In the genomic region with DNA sequence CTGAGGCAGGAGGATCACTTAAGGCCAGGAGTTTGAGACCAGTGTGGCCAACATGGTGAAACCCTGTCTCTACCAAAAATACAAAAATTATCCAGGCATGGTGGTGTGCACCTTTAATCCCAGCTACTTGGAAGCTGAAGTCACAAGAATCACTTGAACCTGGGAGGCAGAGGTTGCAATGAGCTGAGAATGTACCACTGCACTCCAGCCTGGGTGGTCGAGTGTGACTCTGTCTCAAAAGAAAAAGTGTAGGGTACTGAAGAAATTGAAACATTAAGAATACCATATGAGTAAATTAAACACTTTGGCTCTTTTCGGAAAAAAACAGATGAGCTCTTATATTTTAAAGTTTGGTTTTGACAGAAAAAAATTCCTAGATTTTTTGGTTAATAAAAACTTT, we compare ENCODE assay signal across 23 cellular contexts. TPM values are rescaled to one million over a fixed set of nuclear protein-coding genes. Genes with fewer than 3 reads are reported as not detected.
DNase-seq lines count a peak whose midpoint lies in the region; ATAC-seq, FAIRE-seq and TF ChIP-seq lines count a peak whose summit lies in the region.
"Had no signal": no experiment of that assay in that cellular context is flagged by ENCODE, and none has a peak within 500 bp of the region (broad histone marks: within the 10 kb centered on the region; RNA-seq: fewer than 3 reads in every experiment).

No MANE protein-coding gene starts in this region.

- H3K4me1 ChIP-seq in mammary epithelial cell (ENCODE audit: insufficient read depth, low read length): no peaks in the 10 kb centered on the region
- no peaks in the 10 kb centered on the region for H3K4me1 ChIP-seq in neutrophil (ENCODE audit: control insufficient read depth in 1 of 2, insufficient read depth in 1 of 2, low read depth in 1 of 2, low read length in 1 of 2)
- H3K4me1 ChIP-seq in tibial artery: peaks cover 0 to 6% (median 0%) of the 10 kb centered on the region in 4 donors
- peaks cover 19% of the 10 kb centered on the region for H3K4me1 ChIP-seq in HepG2 (ENCODE audit: insufficient read depth, low read length)
- H3K4me1 ChIP-seq: BE2C had no signal

- intact Hi-C loops in mammary epithelial cell (cut with micrococcal nuclease) (no loop called here), MCF 10A (cut with micrococcal nuclease) (no loop called here), tibial artery (cut with DNase I; ENCODE audit: low total_unique reads) (no loop called here), HepG2 (cut with micrococcal nuclease; ENCODE audit: unreplicated experiment) (no loop called here)

- H3K36me3 Mint-ChIP-seq in MCF 10A (ENCODE audit: insufficient read depth, unreplicated experiment) (peaks cover 100% of the 10 kb centered on the region), type B pancreatic cell (peaks cover 48% of the 10 kb centered on the region)
- H3K36me3 Mint-ChIP-seq in activated T-helper 17 cell treated with anti-CD3 and anti-CD28 coated beads, Interleukin-2, amount 50 U/mL, for 72 hours (ENCODE audit: low read depth): peaks cover 100% of the 10 kb centered on the region

- POLR2A ChIA-PET in MCF 10A (lab: Yijun Ruan, JAX): interaction anchor here (0.8 to 1.5 kb wide), 10 partner anchors 9 to 81 kb away, joined by 3 to 11 read pairs (median 4); a partner anchor contains a TSS
- POLR2A ChIA-PET in HepG2 (lab: Yijun Ruan, JAX): interaction anchor here (1.2 kb wide), 1 partner anchor 11 kb away, joined by 7 read pairs; no protein-coding TSS in a partner anchor

- dilution Hi-C loops in mammary epithelial cell (cut with HindIII; ENCODE audit: low sequenced_read_pairs): loop anchor here (25.0 kb wide), 1 partner anchor 116 kb away; no protein-coding TSS in a partner anchor

- H3K79me2 ChIP-seq in mammary epithelial cell (ENCODE audit: insufficient read depth, low read length): peaks cover 53% of the 10 kb centered on the region
- H3K79me2 ChIP-seq in HepG2 (ENCODE audit: insufficient read depth, low read length): peaks cover 30% of the 10 kb centered on the region

- BruUV-seq in mammary epithelial cell (replicated peaks; lab: Mats Ljungman, UMichigan): no TSS peak
- no TSS peak for BruUV-seq in MCF 10A (replicated peaks; lab: Mats Ljungman, UMichigan)
- BruUV-seq in HepG2 (replicated peaks; lab: Mats Ljungman, UMichigan): no TSS peak

- no peak overlapping the region for H3K9ac ChIP-seq in mammary epithelial cell (ENCODE audit: insufficient read depth, low read length)
- no peak overlapping the region for H3K9ac ChIP-seq in HepG2 (ENCODE audit: insufficient read depth, low read depth, low read length)

- FAIRE-seq in HepG2 (lab: Jason Lieb, UNC): no peak
- FAIRE-seq: A204.1, D721Med, GM19239, H1, RCC 7860 had no signal

- TF ChIP-seq EP300 in HepG2 (IDR thresholded peaks at IDR 0.05; ENCODE audit: low read depth in 2 of 2, low read length in 2 of 2) (no peak), HepG2 (CRISPR knock-in tag; IDR thresholded peaks at IDR 0.05; ENCODE audit: borderline replicate concordance) (no peak)

- H2AFZ ChIP-seq in mammary epithelial cell (ENCODE audit: low read depth, low read length) (no peak overlapping the region), HepG2 (ENCODE audit: low read length) (no peak overlapping the region)

- 83% methylated on average over 2 of the region's 2 CpGs for WGBS in mammary epithelial cell (ENCODE audit: low coverage, missing lambda C conversion rate)
- WGBS in HepG2 (ENCODE audit: low lambda C conversion rate): 98% methylated on average over 2 of the region's 2 CpGs

- H3K36me3 ChIP-seq in mammary epithelial cell (ENCODE audit: insufficient read depth, low read length) (peaks cover 70% of the 10 kb centered on the region), neutrophil (peaks cover 98% of the 10 kb centered on the region), tibial artery (peaks cover 82 to 97% (median 85%) of the 10 kb centered on the region in 3 donors), HepG2 (replicated peaks in 1 of 2; ENCODE audit: control insufficient read depth in 1 of 2, insufficient read depth in 2 of 2, low read length in 2 of 2) (peaks cover 17 to 67% of the 10 kb centered on the region in 2 experiments)

- no peak for TF ChIP-seq CTCF in mammary epithelial cell (conservative IDR thresholded peaks at IDR 0.05 in 1 of 2, IDR thresholded peaks at IDR 0.05 in 1 of 2; ENCODE audit: extremely low read depth in 1 of 2, insufficient read depth in 1 of 2, low read depth in 1 of 2, low read length in 2 of 2)
- no peak for TF ChIP-seq CTCF in MCF 10A (IDR thresholded peaks at IDR 0.05; ENCODE audit: unreplicated experiment)
- TF ChIP-seq CTCF in neutrophil (IDR thresholded peaks at IDR 0.05): no peak
- no peak for TF ChIP-seq CTCF in type B pancreatic cell (conservative IDR thresholded peaks at IDR 0.05)
- no peak for TF ChIP-seq CTCF in tibial artery (IDR thresholded peaks at IDR 0.05)
- no peak for TF ChIP-seq CTCF in HepG2 (CRISPR knock-in tag; IDR thresholded peaks at IDR 0.05)

- CTCF ChIA-PET in mammary epithelial cell (lab: Charles Lee; ENCODE audit: low non-redundant PET) (no interaction called here), MCF 10A (lab: Yijun Ruan, JAX) (interaction anchor here (0.6 to 1.0 kb wide), 6 partner anchors 11 to 510 kb away, joined by 3 to 5 read pairs (median 4); no protein-coding TSS in a partner anchor), HepG2 (lab: Yijun Ruan, JAX; ENCODE audit: low intra/inter-chr PET ratio, low total read pairs) (no interaction called here)

- H3K4me1 Mint-ChIP-seq in MCF 10A (ENCODE audit: insufficient read depth, unreplicated experiment) (peaks cover 18% of the 10 kb centered on the region), type B pancreatic cell (ENCODE audit: unreplicated experiment) (peaks cover 6% of the 10 kb centered on the region)
- peaks cover 24% of the 10 kb centered on the region for H3K4me1 Mint-ChIP-seq in activated T-helper 17 cell treated with anti-CD3 and anti-CD28 coated beads, Interleukin-2, amount 50 U/mL, for 72 hours

- no peak for TF ChIP-seq POLR2A in HepG2 (IDR thresholded peaks at IDR 0.05; ENCODE audit: insufficient read depth in 1 of 2, low read depth in 2 of 2, low read length in 2 of 2)

- H3K27me3 Mint-ChIP-seq in MCF 10A (ENCODE audit: insufficient read depth, unreplicated experiment) (no peaks in the 10 kb centered on the region), type B pancreatic cell (no peaks in the 10 kb centered on the region)
- H3K27me3 Mint-ChIP-seq in activated T-helper 17 cell treated with anti-CD3 and anti-CD28 coated beads, Interleukin-2, amount 50 U/mL, for 72 hours: no peaks in the 10 kb centered on the region
- H3K27me3 Mint-ChIP-seq: IgD-negative memory B cell had no signal

- TF ChIP-seq RAD21 in HepG2 (CRISPR knock-in tag; IDR thresholded peaks at IDR 0.05): no peak

- no peak overlapping the region for H3K4me2 ChIP-seq in mammary epithelial cell (ENCODE audit: insufficient read depth, low read depth, low read length)
- H3K4me2 ChIP-seq in HepG2 (ENCODE audit: low read depth, low read length): no peak overlapping the region

- H3K4me3 ChIP-seq in mammary epithelial cell (replicated peaks in 1 of 3; ENCODE audit: insufficient read depth in 1 of 3, low read depth in 2 of 3, low read length in 3 of 3) (no peak overlapping the region), neutrophil (ENCODE audit: low read depth in 1 of 2, low read length in 1 of 2) (no peak overlapping the region), tibial artery (no peak overlapping the region), HepG2 (replicated peaks in 1 of 3; ENCODE audit: insufficient read depth in 1 of 3, low read depth in 2 of 3, low read length in 3 of 3) (no peak overlapping the region)

- H3K27ac Mint-ChIP-seq in MCF 10A (ENCODE audit: low read depth, unreplicated experiment) (no peak overlapping the region), type B pancreatic cell (peak overlapping the region; percentile 10)
- H3K27ac Mint-ChIP-seq in activated T-helper 17 cell treated with anti-CD3 and anti-CD28 coated beads, Interleukin-2, amount 50 U/mL, for 72 hours: peak overlapping the region; percentile 87
- H3K27ac Mint-ChIP-seq: IgD-negative memory B cell had no signal

- DNase-seq in mammary epithelial cell (no peak), MCF 10A (ENCODE audit: unreplicated experiment) (no peak), type B pancreatic cell (ENCODE audit: extremely low spot score, unreplicated experiment) (no peak), tibial artery (no peak), HepG2 (ENCODE audit: low spot score) (no peak)
- no peak for DNase-seq in stimulated activated CD4-positive, alpha-beta T cell treated with anti-CD3 and anti-CD28 coated beads, Interleukin-2, amount 100 ng/mL, for 24 hours
- DNase-seq: BE2C, DMS79, MV-4-11, NCI-H1105 treated with DMSO at 0.1 percent for 48 hours, NCI-H2029 treated with DMSO at 0.1 percent for 48 hours, NCI-H226, NCI-H510A treated with DMSO at 0.1 percent for 48 hours, NCI-H748 treated with DMSO at 0.1 percent for 48 hours had no signal

- H3K27me3 ChIP-seq in mammary epithelial cell (ENCODE audit: insufficient read depth, low read length) (no peaks in the 10 kb centered on the region), neutrophil (no peaks in the 10 kb centered on the region), tibial artery (no peaks in the 10 kb centered on the region), HepG2 (ENCODE audit: control insufficient read depth in 1 of 2, insufficient read depth in 2 of 2, low read length in 2 of 2) (no peaks in the 10 kb centered on the region)
- H3K27me3 ChIP-seq: BE2C had no signal

- H3K27ac ChIP-seq in mammary epithelial cell (ENCODE audit: insufficient read depth, low read depth, low read length) (peak overlapping the region; percentile 12), neutrophil (peak overlapping the region; percentile 11), tibial artery (no peak overlapping the region), HepG2 (ENCODE audit: extremely low read length, insufficient read depth, low read length) (no peak overlapping the region)

- H3K9me3 ChIP-seq in mammary epithelial cell (replicated peaks; ENCODE audit: insufficient read depth, low read length) (no peaks in the 10 kb centered on the region), neutrophil (no peaks in the 10 kb centered on the region), tibial artery (no peaks in the 10 kb centered on the region), HepG2 (ENCODE audit: low read length) (no peaks in the 10 kb centered on the region)
- H3K9me3 ChIP-seq: BE2C had no signal

- no peak overlapping the region for H3K4me3 Mint-ChIP-seq in MCF 10A (ENCODE audit: unreplicated experiment)
- no peak overlapping the region for H3K4me3 Mint-ChIP-seq in activated T-helper 17 cell treated with anti-CD3 and anti-CD28 coated beads, Interleukin-2, amount 50 U/mL, for 72 hours
- H3K4me3 Mint-ChIP-seq in type B pancreatic cell: no peak overlapping the region
- H3K4me3 Mint-ChIP-seq: IgD-negative memory B cell had no signal

- no peak for ATAC-seq in activated T-helper 17 cell treated with anti-CD3 and anti-CD28 coated beads, Interleukin-2, amount 50 U/mL, for 72 hours (replicated peaks)
- ATAC-seq in HepG2: no peak
- ATAC-seq: HCT116 had no signal

- in situ Hi-C loops in mammary epithelial cell (cut with MboI; ENCODE audit: low sequenced_read_pairs in 2 of 2): no loop called here
- in situ Hi-C loops in HepG2 (cut with HindIII; ENCODE audit: extremely low pct_ligation_motif_present, low pct_unique_long_range_greater_than_20kb): no loop called here

- H3K9me3 Mint-ChIP-seq in MCF 10A (ENCODE audit: unreplicated experiment): no peaks in the 10 kb centered on the region
- no peaks in the 10 kb centered on the region for H3K9me3 Mint-ChIP-seq in activated T-helper 17 cell treated with anti-CD3 and anti-CD28 coated beads, Interleukin-2, amount 50 U/mL, for 72 hours
- H3K9me3 Mint-ChIP-seq in type B pancreatic cell: peaks cover 4% of the 10 kb centered on the region
- H3K9me3 Mint-ChIP-seq: IgD-negative memory B cell had no signal

- H4K20me1 ChIP-seq in mammary epithelial cell (ENCODE audit: insufficient read depth, low read length): peaks cover 3% of the 10 kb centered on the region
- peaks cover 34% of the 10 kb centered on the region for H4K20me1 ChIP-seq in HepG2 (ENCODE audit: insufficient read depth, low read length)

RNA-seq across cellular contexts. Expression of a gene that starts 19.9 kb away (rescaled TPM):
- total RNA-seq in mammary epithelial cell: 100 to 1,000 TPM; 304 to 321 TPM
- polyA plus RNA-seq in mammary epithelial cell: 35.7 TPM
- 210 TPM for polyA minus RNA-seq in mammary epithelial cell
- total RNA-seq in MCF 10A (2022): 353 and 383 TPM in 2 replicates
- 100 to 1,000 TPM; 339 to 432 TPM for total RNA-seq in activated T-helper 17 cell treated with anti-CD3 and anti-CD28 coated beads, Interleukin-2, amount 50 U/mL, for 72 hours
- total RNA-seq in type B pancreatic cell (ENCODE audit: low replicate concordance): 162 and 299 TPM in 2 replicates
- total RNA-seq in HepG2 (2016; rRNA removed; fragmentation: Illumina TruSeq; extraction: Trizol): 314 and 466 TPM in 2 replicates
- 106 and 114 TPM in 2 replicates for total RNA-seq in HepG2 (2016; cell fraction: cytosol; rRNA removed; fragmentation: Illumina TruSeq; extraction: Trizol; ENCODE audit: low read depth)
- 318 and 433 TPM in 2 replicates for total RNA-seq in HepG2 (2016; cell fraction: insoluble cytoplasmic fraction; rRNA removed; fragmentation: Illumina TruSeq; extraction: Trizol)
- total RNA-seq in HepG2 (2016; cell fraction: membrane; rRNA removed; fragmentation: Illumina TruSeq; extraction: Trizol): 152 and 204 TPM in 2 replicates
- 480 and 515 TPM in 2 replicates for total RNA-seq in HepG2 (2016; cell fraction: nucleus; rRNA removed; fragmentation: Illumina TruSeq; extraction: Trizol)
- polyA plus RNA-seq in HepG2 (2011; rRNA removed): 23.9 and 29.3 TPM in 2 replicates
- polyA plus RNA-seq in HepG2 (2011; cell fraction: cytosol; rRNA removed): 8.1 and 12.2 TPM in 2 replicates
- polyA plus RNA-seq in HepG2 (2011; cell fraction: nucleus; rRNA removed): 21.1 and 35.5 TPM in 2 replicates
- 29.6 and 57.6 TPM in 2 replicates for polyA plus RNA-seq in HepG2 (2012)
- 20.1 and 21.0 TPM in 2 replicates for polyA plus RNA-seq in HepG2 (2016; cell fraction: cytosol; fragmentation: Illumina TruSeq; extraction: Trizol; ENCODE audit: low read depth)
- 174 and 187 TPM in 2 replicates for polyA plus RNA-seq in HepG2 (2016; cell fraction: insoluble cytoplasmic fraction; fragmentation: Illumina TruSeq; extraction: Trizol; ENCODE audit: low read depth)
- polyA plus RNA-seq in HepG2 (2016; cell fraction: membrane; fragmentation: Illumina TruSeq; extraction: Trizol; ENCODE audit: low read depth): 57.3 and 58.5 TPM in 2 replicates
- polyA plus RNA-seq in HepG2 (2016; cell fraction: nucleus; fragmentation: Illumina TruSeq; extraction: Trizol; ENCODE audit: insufficient read depth, low read depth): 472 and 516 TPM in 2 replicates
- 42.3 and 54.4 TPM in 2 replicates for polyA minus RNA-seq in HepG2 (2011; rRNA and poly(A)+ RNA removed; ENCODE audit: low replicate concordance)
- 71.4 and 82.9 TPM in 2 replicates for polyA minus RNA-seq in HepG2 (2011; cell fraction: cytosol; rRNA and poly(A)+ RNA removed)
- polyA minus RNA-seq in HepG2 (2011; cell fraction: nucleus; rRNA and poly(A)+ RNA removed): 248 and 279 TPM in 2 replicates

Comparison
In these comparisons a context has a peak if more than half of its experiments do, and no peak if none do; other contexts are left out.
1. H3K27ac ChIP-seq: peak in mammary epithelial cell (single experiment) and neutrophil (single experiment); none in tibial artery (0 of 2) and HepG2 (single experiment).